In the genomic region with DNA sequence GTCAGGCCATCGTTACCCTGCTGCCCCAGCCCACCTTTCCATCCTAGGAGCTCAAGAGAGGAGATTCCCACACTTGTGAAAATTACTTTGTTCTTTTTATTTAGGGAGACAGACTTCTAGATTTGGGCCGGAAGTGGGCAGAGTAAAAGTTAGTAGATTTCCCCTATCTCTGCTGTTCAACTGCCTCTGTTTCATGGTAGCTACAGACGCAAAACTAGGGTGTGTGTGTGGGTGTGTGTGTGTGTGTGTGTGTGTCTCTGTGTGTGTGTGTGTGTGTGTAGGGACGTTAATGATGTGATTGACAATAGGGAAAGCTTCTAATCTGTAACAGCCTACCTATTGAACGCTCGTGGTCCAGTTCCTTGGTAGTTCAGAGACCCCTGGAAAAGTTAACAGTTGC, we compare ENCODE assay signal across 1 cellular context.
A peak's percentile ranks its signal among the peaks of the same experiment; 100 is the strongest.
TF ChIP-seq lines count a peak whose summit lies in the region.

No MANE protein-coding gene starts in this region.

TF ChIP-seq in K562, 482 proteins besides CTCF, POLR2A, EP300 and RAD21:
- TF ChIP-seq SMARCA5 (IDR thresholded peaks at IDR 0.05), result no peak
- TF ChIP-seq FOSL1 (tag; conservative IDR thresholded peaks at IDR 0.05), result no peak
- TF ChIP-seq, protein P1, sequence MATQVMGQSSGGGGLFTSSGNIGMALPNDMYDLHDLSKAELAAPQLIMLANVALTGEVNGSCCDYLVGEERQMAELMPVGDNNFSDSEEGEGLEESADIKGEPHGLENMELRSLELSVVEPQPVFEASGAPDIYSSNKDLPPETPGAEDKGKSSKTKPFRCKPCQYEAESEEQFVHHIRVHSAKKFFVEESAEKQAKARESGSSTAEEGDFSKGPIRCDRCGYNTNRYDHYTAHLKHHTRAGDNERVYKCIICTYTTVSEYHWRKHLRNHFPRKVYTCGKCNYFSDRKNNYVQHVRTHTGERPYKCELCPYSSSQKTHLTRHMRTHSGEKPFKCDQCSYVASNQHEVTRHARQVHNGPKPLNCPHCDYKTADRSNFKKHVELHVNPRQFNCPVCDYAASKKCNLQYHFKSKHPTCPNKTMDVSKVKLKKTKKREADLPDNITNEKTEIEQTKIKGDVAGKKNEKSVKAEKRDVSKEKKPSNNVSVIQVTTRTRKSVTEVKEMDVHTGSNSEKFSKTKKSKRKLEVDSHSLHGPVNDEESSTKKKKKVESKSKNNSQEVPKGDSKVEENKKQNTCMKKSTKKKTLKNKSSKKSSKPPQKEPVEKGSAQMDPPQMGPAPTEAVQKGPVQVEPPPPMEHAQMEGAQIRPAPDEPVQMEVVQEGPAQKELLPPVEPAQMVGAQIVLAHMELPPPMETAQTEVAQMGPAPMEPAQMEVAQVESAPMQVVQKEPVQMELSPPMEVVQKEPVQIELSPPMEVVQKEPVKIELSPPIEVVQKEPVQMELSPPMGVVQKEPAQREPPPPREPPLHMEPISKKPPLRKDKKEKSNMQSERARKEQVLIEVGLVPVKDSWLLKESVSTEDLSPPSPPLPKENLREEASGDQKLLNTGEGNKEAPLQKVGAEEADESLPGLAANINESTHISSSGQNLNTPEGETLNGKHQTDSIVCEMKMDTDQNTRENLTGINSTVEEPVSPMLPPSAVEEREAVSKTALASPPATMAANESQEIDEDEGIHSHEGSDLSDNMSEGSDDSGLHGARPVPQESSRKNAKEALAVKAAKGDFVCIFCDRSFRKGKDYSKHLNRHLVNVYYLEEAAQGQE (CRISPR knock-in tag; IDR thresholded peaks at IDR 0.05; ENCODE audit: low read depth), result no peak
- 0 out of 2 replicates have a peak, but pooled peaks have one; percentile 6 for TF ChIP-seq EGR1 (conservative IDR thresholded peaks at IDR 0.05)
